In the genomic region with DNA sequence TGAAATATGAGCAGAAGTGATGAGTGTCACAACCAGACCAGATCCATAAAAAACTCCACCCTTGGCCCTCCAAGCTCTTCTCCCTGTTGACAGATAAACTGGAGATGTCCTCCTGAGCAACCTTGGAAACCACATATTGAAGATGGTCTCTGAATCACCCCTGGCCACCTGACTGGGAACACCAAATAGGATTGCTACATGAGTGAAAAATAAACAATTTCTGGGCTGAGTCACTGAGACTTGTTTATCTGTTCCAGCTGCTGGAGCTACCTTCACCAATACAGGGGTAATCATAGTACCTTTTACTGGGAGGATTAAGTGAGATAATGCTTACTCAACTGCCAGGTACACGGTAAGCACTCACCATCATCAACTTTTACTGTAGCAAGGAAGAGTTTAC, we compare ENCODE assay signal across 1 cellular context.
TF ChIP-seq lines count a peak whose summit lies in the region.

No MANE protein-coding gene starts in this region.

TF ChIP-seq in GM23338, 12 proteins besides CTCF, POLR2A, EP300 and RAD21 (continued from another document):
- TF ChIP-seq, protein P1, sequence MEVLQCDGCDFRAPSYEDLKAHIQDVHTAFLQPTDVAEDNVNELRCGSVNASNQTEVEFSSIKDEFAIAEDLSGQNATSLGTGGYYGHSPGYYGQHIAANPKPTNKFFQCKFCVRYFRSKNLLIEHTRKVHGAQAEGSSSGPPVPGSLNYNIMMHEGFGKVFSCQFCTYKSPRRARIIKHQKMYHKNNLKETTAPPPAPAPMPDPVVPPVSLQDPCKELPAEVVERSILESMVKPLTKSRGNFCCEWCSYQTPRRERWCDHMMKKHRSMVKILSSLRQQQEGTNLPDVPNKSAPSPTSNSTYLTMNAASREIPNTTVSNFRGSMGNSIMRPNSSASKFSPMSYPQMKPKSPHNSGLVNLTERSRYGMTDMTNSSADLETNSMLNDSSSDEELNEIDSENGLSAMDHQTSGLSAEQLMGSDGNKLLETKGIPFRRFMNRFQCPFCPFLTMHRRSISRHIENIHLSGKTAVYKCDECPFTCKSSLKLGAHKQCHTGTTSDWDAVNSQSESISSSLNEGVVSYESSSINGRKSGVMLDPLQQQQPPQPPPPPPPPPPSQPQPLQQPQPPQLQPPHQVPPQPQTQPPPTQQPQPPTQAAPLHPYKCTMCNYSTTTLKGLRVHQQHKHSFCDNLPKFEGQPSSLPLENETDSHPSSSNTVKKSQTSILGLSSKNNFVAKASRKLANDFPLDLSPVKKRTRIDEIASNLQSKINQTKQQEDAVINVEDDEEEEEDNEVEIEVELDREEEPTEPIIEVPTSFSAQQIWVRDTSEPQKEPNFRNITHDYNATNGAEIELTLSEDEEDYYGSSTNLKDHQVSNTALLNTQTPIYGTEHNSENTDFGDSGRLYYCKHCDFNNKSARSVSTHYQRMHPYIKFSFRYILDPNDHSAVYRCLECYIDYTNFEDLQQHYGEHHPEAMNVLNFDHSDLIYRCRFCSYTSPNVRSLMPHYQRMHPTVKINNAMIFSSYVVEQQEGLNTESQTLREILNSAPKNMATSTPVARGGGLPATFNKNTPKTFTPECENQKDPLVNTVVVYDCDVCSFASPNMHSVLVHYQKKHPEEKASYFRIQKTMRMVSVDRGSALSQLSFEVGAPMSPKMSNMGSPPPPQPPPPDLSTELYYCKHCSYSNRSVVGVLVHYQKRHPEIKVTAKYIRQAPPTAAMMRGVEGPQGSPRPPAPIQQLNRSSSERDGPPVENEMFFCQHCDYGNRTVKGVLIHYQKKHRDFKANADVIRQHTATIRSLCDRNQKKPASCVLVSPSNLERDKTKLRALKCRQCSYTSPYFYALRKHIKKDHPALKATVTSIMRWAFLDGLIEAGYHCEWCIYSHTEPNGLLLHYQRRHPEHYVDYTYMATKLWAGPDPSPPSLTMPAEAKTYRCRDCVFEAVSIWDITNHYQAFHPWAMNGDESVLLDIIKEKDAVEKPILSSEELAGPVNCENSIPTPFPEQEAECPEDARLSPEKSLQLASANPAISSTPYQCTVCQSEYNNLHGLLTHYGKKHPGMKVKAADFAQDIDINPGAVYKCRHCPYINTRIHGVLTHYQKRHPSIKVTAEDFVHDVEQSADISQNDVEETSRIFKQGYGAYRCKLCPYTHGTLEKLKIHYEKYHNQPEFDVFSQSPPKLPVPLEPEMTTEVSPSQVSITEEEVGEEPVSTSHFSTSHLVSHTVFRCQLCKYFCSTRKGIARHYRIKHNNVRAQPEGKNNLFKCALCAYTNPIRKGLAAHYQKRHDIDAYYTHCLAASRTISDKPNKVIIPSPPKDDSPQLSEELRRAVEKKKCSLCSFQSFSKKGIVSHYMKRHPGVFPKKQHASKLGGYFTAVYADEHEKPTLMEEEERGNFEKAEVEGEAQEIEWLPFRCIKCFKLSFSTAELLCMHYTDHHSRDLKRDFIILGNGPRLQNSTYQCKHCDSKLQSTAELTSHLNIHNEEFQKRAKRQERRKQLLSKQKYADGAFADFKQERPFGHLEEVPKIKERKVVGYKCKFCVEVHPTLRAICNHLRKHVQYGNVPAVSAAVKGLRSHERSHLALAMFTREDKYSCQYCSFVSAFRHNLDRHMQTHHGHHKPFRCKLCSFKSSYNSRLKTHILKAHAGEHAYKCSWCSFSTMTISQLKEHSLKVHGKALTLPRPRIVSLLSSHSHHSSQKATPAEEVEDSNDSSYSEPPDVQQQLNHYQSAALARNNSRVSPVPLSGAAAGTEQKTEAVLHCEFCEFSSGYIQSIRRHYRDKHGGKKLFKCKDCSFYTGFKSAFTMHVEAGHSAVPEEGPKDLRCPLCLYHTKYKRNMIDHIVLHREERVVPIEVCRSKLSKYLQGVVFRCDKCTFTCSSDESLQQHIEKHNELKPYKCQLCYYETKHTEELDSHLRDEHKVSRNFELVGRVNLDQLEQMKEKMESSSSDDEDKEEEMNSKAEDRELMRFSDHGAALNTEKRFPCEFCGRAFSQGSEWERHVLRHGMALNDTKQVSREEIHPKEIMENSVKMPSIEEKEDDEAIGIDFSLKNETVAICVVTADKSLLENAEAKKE (CRISPR knock-in tag; IDR thresholded peaks at IDR 0.05): no peak
- TF ChIP-seq JUNB (IDR thresholded peaks at IDR 0.05; ENCODE audit: unreplicated experiment) (no peak), POLR2AphosphoS5 (IDR thresholded peaks at IDR 0.05; ENCODE audit: low read depth) (no peak), CREB1 (CRISPR knock-in tag; IDR thresholded peaks at IDR 0.05; ENCODE audit: low read depth) (no peak)
- TF ChIP-seq, protein P2, sequence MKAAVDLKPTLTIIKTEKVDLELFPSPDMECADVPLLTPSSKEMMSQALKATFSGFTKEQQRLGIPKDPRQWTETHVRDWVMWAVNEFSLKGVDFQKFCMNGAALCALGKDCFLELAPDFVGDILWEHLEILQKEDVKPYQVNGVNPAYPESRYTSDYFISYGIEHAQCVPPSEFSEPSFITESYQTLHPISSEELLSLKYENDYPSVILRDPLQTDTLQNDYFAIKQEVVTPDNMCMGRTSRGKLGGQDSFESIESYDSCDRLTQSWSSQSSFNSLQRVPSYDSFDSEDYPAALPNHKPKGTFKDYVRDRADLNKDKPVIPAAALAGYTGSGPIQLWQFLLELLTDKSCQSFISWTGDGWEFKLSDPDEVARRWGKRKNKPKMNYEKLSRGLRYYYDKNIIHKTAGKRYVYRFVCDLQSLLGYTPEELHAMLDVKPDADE (IDR thresholded peaks at IDR 0.05): no peak
- TF ChIP-seq, protein P3, sequence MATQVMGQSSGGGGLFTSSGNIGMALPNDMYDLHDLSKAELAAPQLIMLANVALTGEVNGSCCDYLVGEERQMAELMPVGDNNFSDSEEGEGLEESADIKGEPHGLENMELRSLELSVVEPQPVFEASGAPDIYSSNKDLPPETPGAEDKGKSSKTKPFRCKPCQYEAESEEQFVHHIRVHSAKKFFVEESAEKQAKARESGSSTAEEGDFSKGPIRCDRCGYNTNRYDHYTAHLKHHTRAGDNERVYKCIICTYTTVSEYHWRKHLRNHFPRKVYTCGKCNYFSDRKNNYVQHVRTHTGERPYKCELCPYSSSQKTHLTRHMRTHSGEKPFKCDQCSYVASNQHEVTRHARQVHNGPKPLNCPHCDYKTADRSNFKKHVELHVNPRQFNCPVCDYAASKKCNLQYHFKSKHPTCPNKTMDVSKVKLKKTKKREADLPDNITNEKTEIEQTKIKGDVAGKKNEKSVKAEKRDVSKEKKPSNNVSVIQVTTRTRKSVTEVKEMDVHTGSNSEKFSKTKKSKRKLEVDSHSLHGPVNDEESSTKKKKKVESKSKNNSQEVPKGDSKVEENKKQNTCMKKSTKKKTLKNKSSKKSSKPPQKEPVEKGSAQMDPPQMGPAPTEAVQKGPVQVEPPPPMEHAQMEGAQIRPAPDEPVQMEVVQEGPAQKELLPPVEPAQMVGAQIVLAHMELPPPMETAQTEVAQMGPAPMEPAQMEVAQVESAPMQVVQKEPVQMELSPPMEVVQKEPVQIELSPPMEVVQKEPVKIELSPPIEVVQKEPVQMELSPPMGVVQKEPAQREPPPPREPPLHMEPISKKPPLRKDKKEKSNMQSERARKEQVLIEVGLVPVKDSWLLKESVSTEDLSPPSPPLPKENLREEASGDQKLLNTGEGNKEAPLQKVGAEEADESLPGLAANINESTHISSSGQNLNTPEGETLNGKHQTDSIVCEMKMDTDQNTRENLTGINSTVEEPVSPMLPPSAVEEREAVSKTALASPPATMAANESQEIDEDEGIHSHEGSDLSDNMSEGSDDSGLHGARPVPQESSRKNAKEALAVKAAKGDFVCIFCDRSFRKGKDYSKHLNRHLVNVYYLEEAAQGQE (IDR thresholded peaks at IDR 0.05; ENCODE audit: unreplicated experiment): no peak
